8 cellular contexts compared by ENCODE assay signal in genomic region chr5:17219431-17219830, GRCh38. TPM values are rescaled to one million over a fixed set of nuclear protein-coding genes. Genes with fewer than 3 reads are reported as not detected.
A peak's percentile ranks its signal among the peaks of the same experiment; 100 is the strongest.
DNase-seq lines count a peak whose midpoint lies in the region; ATAC-seq, FAIRE-seq and TF ChIP-seq lines count a peak whose summit lies in the region.

No MANE protein-coding gene starts in this region.

- H3K9me3 ChIP-seq in keratinocyte (ENCODE audit: control insufficient read depth, low read depth, low read length): no peaks in the 10 kb centered on the region
- H3K9me3 ChIP-seq in thoracic aorta: no peaks in the 10 kb centered on the region

- H3K27me3 Mint-ChIP-seq in activated naive CD4-positive, alpha-beta T cell treated with anti-CD3 and anti-CD28 coated beads, Interleukin-2, amount 10 ng/mL, durations not matched to agents 7 days and 5 days: peaks cover 45% of the 10 kb centered on the region
- H3K27me3 Mint-ChIP-seq in activated naive CD8-positive, alpha-beta T cell treated with anti-CD3 and anti-CD28 coated beads, Interleukin-2, amount 50 U/mL, for 24 hours: peaks cover 40% of the 10 kb centered on the region

- H3K36me3 Mint-ChIP-seq in activated naive CD4-positive, alpha-beta T cell treated with anti-CD3 and anti-CD28 coated beads, Interleukin-2, amount 10 ng/mL, durations not matched to agents 7 days and 5 days: no peaks in the 10 kb centered on the region
- H3K36me3 Mint-ChIP-seq in activated naive CD8-positive, alpha-beta T cell treated with anti-CD3 and anti-CD28 coated beads, Interleukin-2, amount 50 U/mL, for 24 hours (ENCODE audit: low read depth): no peaks in the 10 kb centered on the region

- peak overlapping the region; percentile 68 for H2AFZ ChIP-seq in keratinocyte (ENCODE audit: control insufficient read depth, low read length)

- no peaks in the 10 kb centered on the region for H3K9me3 Mint-ChIP-seq in activated naive CD4-positive, alpha-beta T cell treated with anti-CD3 and anti-CD28 coated beads, Interleukin-2, amount 10 ng/mL, durations not matched to agents 7 days and 5 days
- no peaks in the 10 kb centered on the region for H3K9me3 Mint-ChIP-seq in activated naive CD8-positive, alpha-beta T cell treated with anti-CD3 and anti-CD28 coated beads, Interleukin-2, amount 50 U/mL, for 24 hours

- in situ Hi-C loops in GM13977 (cut with MboI; ENCODE audit: low pct_unique_long_range_greater_than_20kb, low sequenced_read_pairs, unreplicated experiment): loop anchor here (10.0 kb wide), 2 partner anchors 55 to 1085 kb away; no protein-coding TSS in a partner anchor

- H3K9me1 ChIP-seq in keratinocyte (ENCODE audit: control insufficient read depth, extremely low read depth, insufficient read depth, low read length): no peaks in the 10 kb centered on the region

- H3K4me3 ChIP-seq in keratinocyte (ENCODE audit: control insufficient read depth in 2 of 3, extremely low read depth in 1 of 3, insufficient read depth in 2 of 3, low read depth in 1 of 3, low read length in 3 of 3) (peak overlapping the region; percentile 88 to 93 (median 89)), thoracic aorta (peak overlapping the region; percentile 94)

- H3K27ac ChIP-seq in keratinocyte (ENCODE audit: control insufficient read depth, insufficient read depth, low read length) (peak overlapping the region; percentile 82), thoracic aorta (no peak overlapping the region)

- no peak for DNase-seq in activated naive CD4-positive, alpha-beta T cell treated with anti-CD3 and anti-CD28 coated beads, Interleukin-2, amount 10 ng/mL, durations not matched to agents 7 days and 5 days
- DNase-seq in activated naive CD4-positive, alpha-beta T cell (lab: John Stamatoyannopoulos, UW): no peak
- no peak for DNase-seq in activated naive CD8-positive, alpha-beta T cell treated with anti-CD3 and anti-CD28 coated beads, Interleukin-2, amount 50 U/mL, for 24 hours
- DNase-seq in keratinocyte (ENCODE audit: low read depth, low spot score) (no peak), thoracic aorta (ENCODE audit: low spot score) (no peak), HTR-8/SVneo (ENCODE audit: insufficient read length, low spot score) (no peak), GM13977 (ENCODE audit: low spot score) (no peak), omental fat pad (ENCODE audit: low spot score) (no peak)

- peaks cover 64% of the 10 kb centered on the region for H3K79me2 ChIP-seq in keratinocyte (ENCODE audit: control insufficient read depth, insufficient read depth, low read length)

- H3K4me1 ChIP-seq in keratinocyte (ENCODE audit: control insufficient read depth, extremely low read depth, insufficient read depth, low read length) (peaks cover 43% of the 10 kb centered on the region), thoracic aorta (ENCODE audit: control insufficient read depth in 1 of 2, low read depth in 2 of 2) (peaks cover 4 to 33% of the 10 kb centered on the region in 2 donors)

- no peak overlapping the region for H3K4me3 Mint-ChIP-seq in activated naive CD4-positive, alpha-beta T cell treated with anti-CD3 and anti-CD28 coated beads, Interleukin-2, amount 10 ng/mL, durations not matched to agents 7 days and 5 days
- H3K4me3 Mint-ChIP-seq in activated naive CD8-positive, alpha-beta T cell treated with anti-CD3 and anti-CD28 coated beads, Interleukin-2, amount 50 U/mL, for 24 hours: peak overlapping the region; percentile 74

- H3K27me3 ChIP-seq in keratinocyte (ENCODE audit: control insufficient read depth, extremely low read depth, insufficient read depth, low read length): no peaks in the 10 kb centered on the region
- no peaks in the 10 kb centered on the region for H3K27me3 ChIP-seq in thoracic aorta (replicated peaks; ENCODE audit: insufficient read depth)

- CTCF ChIA-PET in activated naive CD4-positive, alpha-beta T cell treated with anti-CD3 and anti-CD28 coated beads, Interleukin-2, amount 10 ng/mL, durations not matched to agents 7 days and 5 days (lab: Charles Lee): no interaction called here

- no peak for ATAC-seq in activated naive CD8-positive, alpha-beta T cell treated with anti-CD3 and anti-CD28 coated beads, Interleukin-2, amount 50 U/mL, for 24 hours
- ATAC-seq in thoracic aorta (ENCODE audit: insufficient number of reproducible peaks, low FRiP score, low read depth): no peak
- no peak for ATAC-seq in omental fat pad (ENCODE audit: low FRiP score)

- H3K9ac ChIP-seq in keratinocyte (ENCODE audit: control insufficient read depth, extremely low read depth, insufficient read depth, low read length): peak overlapping the region; percentile 90

- no peaks in the 10 kb centered on the region for H4K20me1 ChIP-seq in keratinocyte (ENCODE audit: control insufficient read depth, extremely low read depth, insufficient read depth, low read length)

- dilution Hi-C loops in keratinocyte (cut with MboI; ENCODE audit: extremely low pct_ligation_motif_present, low sequenced_read_pairs): no loop called here

- H3K4me1 Mint-ChIP-seq in activated naive CD4-positive, alpha-beta T cell treated with anti-CD3 and anti-CD28 coated beads, Interleukin-2, amount 10 ng/mL, durations not matched to agents 7 days and 5 days: peaks cover 13% of the 10 kb centered on the region
- H3K4me1 Mint-ChIP-seq in activated naive CD8-positive, alpha-beta T cell treated with anti-CD3 and anti-CD28 coated beads, Interleukin-2, amount 50 U/mL, for 24 hours: peaks cover 11% of the 10 kb centered on the region

- peak overlapping the region; percentile 64 for H3K27ac Mint-ChIP-seq in activated naive CD4-positive, alpha-beta T cell treated with anti-CD3 and anti-CD28 coated beads, Interleukin-2, amount 10 ng/mL, durations not matched to agents 7 days and 5 days
- H3K27ac Mint-ChIP-seq in activated naive CD8-positive, alpha-beta T cell treated with anti-CD3 and anti-CD28 coated beads, Interleukin-2, amount 50 U/mL, for 24 hours: peak overlapping the region; percentile 4

- TF ChIP-seq CTCF in keratinocyte (optimal IDR thresholded peaks at IDR 0.05 in 1 of 3, IDR thresholded peaks at IDR 0.05 in 1 of 3, conservative IDR thresholded peaks at IDR 0.05 in 1 of 3; ENCODE audit: extremely low read depth in 1 of 3, insufficient read depth in 2 of 3, low read length in 3 of 3) (no peak), thoracic aorta (IDR thresholded peaks at IDR 0.05) (no peak), GM13977 (IDR thresholded peaks at IDR 0.05; ENCODE audit: extremely low read depth, insufficient read depth, missing control alignments) (no peak), omental fat pad (IDR thresholded peaks at IDR 0.05) (no peak)

- FAIRE-seq in keratinocyte (lab: Jason Lieb, UNC) (no peak), HTR-8/SVneo (lab: Jason Lieb, UNC) (no peak)

- peak overlapping the region; percentile 94 for H3K4me2 ChIP-seq in keratinocyte (ENCODE audit: control insufficient read depth, extremely low read depth, insufficient read depth, low read depth, low read length)

- peaks cover 2 to 7% of the 10 kb centered on the region in 2 experiments for H3K36me3 ChIP-seq in keratinocyte (ENCODE audit: control insufficient read depth in 2 of 2, extremely low read depth in 1 of 2, insufficient read depth in 2 of 2, low read length in 2 of 2)
- H3K36me3 ChIP-seq in thoracic aorta: no peaks in the 10 kb centered on the region

RNA-seq across cellular contexts. Expression of gene BASP1, which starts 2.0 kb away (rescaled TPM):
- polyA plus RNA-seq in keratinocyte: 112 to 155 TPM (median 127 TPM) in 3 replicates
- 7.3 TPM for polyA plus RNA-seq in keratinocyte (2011; ENCODE audit: low read depth)
- 162 and 198 TPM in 2 replicates for polyA plus RNA-seq in keratinocyte (2011; cell fraction: cytosol; rRNA removed)
- 97.7 and 103 TPM in 2 replicates for polyA plus RNA-seq in keratinocyte (2011; cell fraction: nucleus; rRNA removed)
- polyA plus RNA-seq in keratinocyte (2012; ENCODE audit: low replicate concordance): 62.0 and 137 TPM in 2 replicates
- polyA minus RNA-seq in keratinocyte: 12.0 to 36.1 TPM (median 24.9 TPM) in 3 replicates
- polyA minus RNA-seq in keratinocyte (2011; cell fraction: cytosol; rRNA and poly(A)+ RNA removed): 76.9 TPM
- polyA minus RNA-seq in keratinocyte (2011; cell fraction: nucleus; rRNA and poly(A)+ RNA removed): 19.1 and 25.1 TPM in 2 replicates
- total RNA-seq in thoracic aorta (10 to 100 TPM; 37.1 to 48.8 TPM), omental fat pad (10 to 100 TPM; 19.8 to 53.9 (median 32.5) TPM)
